ENCODE assay signal across 8 cellular contexts in the genomic region with DNA sequence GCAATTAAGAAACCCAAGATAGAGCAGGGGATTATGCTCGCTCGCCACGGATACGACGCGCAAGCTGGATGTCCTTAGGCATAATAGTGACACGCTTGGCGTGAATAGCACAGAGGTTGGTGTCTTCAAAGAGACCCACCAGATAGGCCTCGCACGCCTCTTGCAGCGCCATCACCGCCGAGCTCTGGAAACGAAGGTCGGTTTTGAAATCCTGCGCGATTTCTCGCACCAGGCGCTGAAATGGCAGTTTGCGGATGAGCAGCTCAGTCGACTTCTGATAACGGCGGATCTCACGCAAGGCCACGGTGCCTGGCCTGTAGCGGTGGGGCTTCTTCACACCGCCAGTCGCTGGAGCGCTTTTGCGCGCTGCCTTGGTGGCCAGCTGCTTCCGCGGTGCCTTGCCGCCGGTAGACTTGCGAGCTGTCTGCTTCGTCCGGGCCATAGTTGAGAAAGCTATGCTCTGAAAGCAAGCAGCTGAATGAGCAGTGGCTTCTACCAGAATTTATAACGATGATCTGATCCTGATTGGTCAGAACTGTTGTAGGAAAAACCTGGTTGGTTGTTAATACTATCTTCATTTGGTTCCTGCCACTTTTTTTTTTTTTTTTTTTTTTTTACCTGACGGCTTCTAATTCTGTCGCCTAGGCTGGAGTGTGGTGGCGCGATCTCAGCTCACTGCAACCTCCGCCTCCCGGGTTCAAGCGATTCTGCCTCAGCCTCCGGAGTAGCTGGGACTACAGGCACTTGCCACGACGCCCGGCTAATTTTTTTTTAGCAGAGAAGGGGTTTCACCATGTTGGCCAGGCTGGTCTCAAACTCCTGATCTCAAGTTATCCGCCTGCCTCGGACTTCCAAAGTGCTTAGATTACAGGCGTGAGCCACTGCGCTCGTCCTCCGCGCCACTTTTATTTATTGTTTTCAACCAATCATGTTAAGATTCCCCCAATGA. TPM values are rescaled to one million over a fixed set of nuclear protein-coding genes. Genes with fewer than 3 reads are reported as not detected.
DNase-seq lines count a peak whose midpoint lies in the region; ATAC-seq and TF ChIP-seq lines count a peak whose summit lies in the region.

No MANE protein-coding gene starts in this region.

- H3K27ac ChIP-seq in ascending aorta (no peak overlapping the region), spleen (peak overlapping the region; percentile 51 to 95 (median 89))

- TF ChIP-seq CTCF in ascending aorta (IDR thresholded peaks at IDR 0.05), result no peak
- TF ChIP-seq CTCF in spleen (IDR thresholded peaks at IDR 0.05 in 8 of 11, conservative IDR thresholded peaks at IDR 0.05 in 3 of 11), result no peak

- DNase-seq in DMS153 treated with DMSO at 0.1 percent for 48 hours (lab: John Stamatoyannopoulos, UW; ENCODE audit: unreplicated experiment) (peak; percentile 47), HPDE6-E6E7 (ENCODE audit: extremely low spot score) (peak; percentile 61), SW480 (ENCODE audit: low spot score) (peak; percentile 94), ascending aorta (ENCODE audit: low spot score in 2 of 2) (no peak), spleen (peak; percentile 94), cerebellar nuclear complex (lab: John Stamatoyannopoulos, UW) (no peak)

- H3K4me1 ChIP-seq in ascending aorta (peaks cover 0 to 10% of the 10 kb centered on the region in 2 donors), spleen (peaks cover 4 to 54% (median 30%) of the 10 kb centered on the region in 6 donors)

- no peaks in the 10 kb centered on the region for H3K27me3 ChIP-seq in ascending aorta
- H3K27me3 ChIP-seq in spleen (replicated peaks in 1 of 7), result peaks cover 0 to 11% (median 0%) of the 10 kb centered on the region in 7 donors

- H3K9me3 ChIP-seq in ascending aorta (no peaks in the 10 kb centered on the region), spleen (peaks cover 0 to 11% (median 0%) of the 10 kb centered on the region in 8 donors)

- intact Hi-C loops in ascending aorta (cut with DNase I), result loop anchor here (5.0 to 10.0 kb wide), 4 partner anchors 78 to 974 kb away; a partner anchor contains a TSS
- intact Hi-C loops in spleen (cut with DNase I; ENCODE audit: low total_unique reads), result loop anchor here (2.0 to 10.0 kb wide), 5 partner anchors 18 to 706 kb away; a partner anchor contains a TSS

- peak; percentile 48 for ATAC-seq in GM21390 (IDR thresholded peaks at IDR 0.05; ENCODE audit: unreplicated experiment)

- H3K4me3 ChIP-seq in ascending aorta, result peak overlapping the region; percentile 31 to 59
- H3K4me3 ChIP-seq in iPS-11a (ENCODE audit: low read depth, low read length), result peak overlapping the region; percentile 89
- H3K4me3 ChIP-seq in spleen, result peak overlapping the region; percentile 12 to 77 (median 24)

- WGBS in spleen, 5 donors, result 3 to 8% (median 5%) methylated on average over 50 to 57 of the region's 57 CpGs

- H3K36me3 ChIP-seq in ascending aorta (no peaks in the 10 kb centered on the region), spleen (no peaks in the 10 kb centered on the region)

- peak; percentile 88 to 98 (median 91) for TF ChIP-seq POLR2A in spleen (IDR thresholded peaks at IDR 0.05)

RNA-seq across cellular contexts. Expression of a gene that starts 21.6 kb away (rescaled TPM):
- not detected for total RNA-seq in ascending aorta
- total RNA-seq in spleen, result not detected
- polyA plus RNA-seq in spleen, result not detected

Comparison
In these comparisons a context has a peak if more than half of its experiments do, and no peak if none do; other contexts are left out.
1. DNase-seq: peak in DMS153 treated with DMSO at 0.1 percent for 48 hours (single experiment), HPDE6-E6E7 (single experiment), SW480 (single experiment) and spleen (single experiment); none in ascending aorta (0 of 2) and cerebellar nuclear complex (0 of 2).
2. H3K27ac ChIP-seq: peak in spleen (8 of 8); none in ascending aorta (0 of 2).
3. H3K4me3 ChIP-seq: peak in every context shown above with its lines; median percentile 89 in iPS-11a; 45 in ascending aorta; 24 in spleen.